Comparison of ENCODE assay signal across 14 cellular contexts in genomic region chr9:135888766-135889394, GRCh38. TPM values are rescaled to one million over a fixed set of nuclear protein-coding genes. Genes with fewer than 3 reads are reported as not detected.
A peak's percentile ranks its signal among the peaks of the same experiment; 100 is the strongest.
DNase-seq lines count a peak whose midpoint lies in the region; ATAC-seq, FAIRE-seq and TF ChIP-seq lines count a peak whose summit lies in the region.
"Had no signal": no experiment of that assay in that cellular context is flagged by ENCODE, and none has a peak within 500 bp of the region (broad histone marks: within the 10 kb centered on the region; RNA-seq: fewer than 3 reads in every experiment).

No MANE protein-coding gene starts in this region.

- TF ChIP-seq POLR2A in gastrocnemius medialis (IDR thresholded peaks at IDR 0.05): no peak

- CTCF ChIA-PET in A673 (lab: Charles Lee): no interaction called here

- ATAC-seq in gastrocnemius medialis (no peak), GM21825 (IDR thresholded peaks at IDR 0.05; ENCODE audit: unreplicated experiment) (no peak)
- ATAC-seq: stimulated activated effector memory CD8-positive, alpha-beta T cell treated with anti-CD3 and anti-CD28 coated beads, Interleukin-12 subunit alpha, Interleukin-12 subunit beta, amount 100 ng/mL, for 72 hours had no signal

- dilution Hi-C loops in keratinocyte (cut with MboI; ENCODE audit: extremely low pct_ligation_motif_present, low sequenced_read_pairs): no loop called here

- BruUV-seq in A673 (replicated peaks; lab: Mats Ljungman, UMichigan): no TSS peak

- H3K79me2 ChIP-seq in keratinocyte (ENCODE audit: control insufficient read depth, insufficient read depth, low read length): peaks cover 81% of the 10 kb centered on the region

- peak overlapping the region; percentile 91 for H3K4me2 ChIP-seq in keratinocyte (ENCODE audit: control insufficient read depth, extremely low read depth, insufficient read depth, low read depth, low read length)
- H3K4me2 ChIP-seq: KMS-11 had no signal

- TF ChIP-seq CTCF in A673 (conservative IDR thresholded peaks at IDR 0.05; ENCODE audit: low read depth, low read length) (no peak), WERI-Rb-1 (IDR thresholded peaks at IDR 0.05; ENCODE audit: low read depth, low read length) (no peak), keratinocyte (optimal IDR thresholded peaks at IDR 0.05 in 1 of 3, IDR thresholded peaks at IDR 0.05 in 1 of 3, conservative IDR thresholded peaks at IDR 0.05 in 1 of 3; ENCODE audit: extremely low read depth in 1 of 3, insufficient read depth in 2 of 3, low read length in 3 of 3) (no peak), gastrocnemius medialis (IDR thresholded peaks at IDR 0.05 in 4 of 5, conservative IDR thresholded peaks at IDR 0.05 in 1 of 5) (no peak)

- no peak for DNase-seq in A673 (ENCODE audit: low spot score)
- DNase-seq in DMS79 treated with DMSO at 0.1 percent for 48 hours (lab: John Stamatoyannopoulos, UW): peak; percentile 75
- DNase-seq in WERI-Rb-1: no peak
- DNase-seq in keratinocyte (ENCODE audit: low read depth, low spot score): no peak
- no peak for DNase-seq in activated gamma-delta T cell treated with Interleukin-2 at 50 U/mL for 16 hours
- no peak for DNase-seq in gastrocnemius medialis
- no peak for DNase-seq in anterior cingulate cortex (lab: John Stamatoyannopoulos, UW)
- DNase-seq: effector CD8-positive, alpha-beta T cell; heart right ventricle; NCI-H446 treated with DMSO at 0.1 percent for 48 hours had no signal

- H3K9me3 ChIP-seq in A673 (ENCODE audit: low read depth, low read length, poor library complexity, severe bottlenecking): no peaks in the 10 kb centered on the region
- H3K9me3 ChIP-seq in WERI-Rb-1 (ENCODE audit: severe bottlenecking): no peaks in the 10 kb centered on the region
- no peaks in the 10 kb centered on the region for H3K9me3 ChIP-seq in keratinocyte (ENCODE audit: control insufficient read depth, low read depth, low read length)
- no peaks in the 10 kb centered on the region for H3K9me3 ChIP-seq in gastrocnemius medialis
- H3K9me3 ChIP-seq: heart right ventricle had no signal

- H3K27me3 ChIP-seq in A673 (replicated peaks; ENCODE audit: insufficient read depth, low read depth, low read length, poor library complexity) (no peaks in the 10 kb centered on the region), WERI-Rb-1 (ENCODE audit: insufficient read depth, low read depth, severe bottlenecking) (no peaks in the 10 kb centered on the region), keratinocyte (ENCODE audit: control insufficient read depth, extremely low read depth, insufficient read depth, low read length) (no peaks in the 10 kb centered on the region), gastrocnemius medialis (no peaks in the 10 kb centered on the region)
- H3K27me3 ChIP-seq: heart right ventricle had no signal

- peaks cover 57% of the 10 kb centered on the region for H3K4me1 ChIP-seq in A673 (ENCODE audit: insufficient read depth, low read length, poor library complexity, severe bottlenecking)
- H3K4me1 ChIP-seq in keratinocyte (ENCODE audit: control insufficient read depth, extremely low read depth, insufficient read depth, low read length): peaks cover 56% of the 10 kb centered on the region
- H3K4me1 ChIP-seq in gastrocnemius medialis: peaks cover 71 to 72% of the 10 kb centered on the region in 2 donors

- H3K9ac ChIP-seq in keratinocyte (ENCODE audit: control insufficient read depth, extremely low read depth, insufficient read depth, low read length): peak overlapping the region; percentile 26
- H3K9ac ChIP-seq: KMS-11 had no signal

- peaks cover 19% of the 10 kb centered on the region for H4K20me1 ChIP-seq in keratinocyte (ENCODE audit: control insufficient read depth, extremely low read depth, insufficient read depth, low read length)

- H3K36me3 ChIP-seq in A673 (ENCODE audit: insufficient read depth, low read length, poor library complexity, severe bottlenecking) (no peaks in the 10 kb centered on the region), WERI-Rb-1 (peaks cover 17% of the 10 kb centered on the region), keratinocyte (ENCODE audit: control insufficient read depth in 2 of 2, extremely low read depth in 1 of 2, insufficient read depth in 2 of 2, low read length in 2 of 2) (peaks cover 0 to 2% of the 10 kb centered on the region in 2 experiments), gastrocnemius medialis (no peaks in the 10 kb centered on the region)
- H3K36me3 ChIP-seq: heart right ventricle had no signal

- POLR2A ChIA-PET in A673 (lab: Charles Lee; ENCODE audit: low non-redundant PET): no interaction called here

- intact Hi-C loops in A673 (cut with micrococcal nuclease; ENCODE audit: unreplicated experiment): no loop called here
- intact Hi-C loops in gastrocnemius medialis (cut with DNase I; ENCODE audit: low total_unique reads): no loop called here

- peaks cover 6% of the 10 kb centered on the region for H3K9me1 ChIP-seq in keratinocyte (ENCODE audit: control insufficient read depth, extremely low read depth, insufficient read depth, low read length)

- peak; percentile 23 for FAIRE-seq in keratinocyte (lab: Jason Lieb, UNC)

- in situ Hi-C loops in gastrocnemius medialis (cut with MboI; ENCODE audit: low sequenced_read_pairs in 4 of 4): no loop called here

- H3K27ac ChIP-seq in A673 (ENCODE audit: low read depth, low read length, poor library complexity, severe bottlenecking): peak overlapping the region; percentile 50
- peak overlapping the region; percentile 69 for H3K27ac ChIP-seq in WERI-Rb-1
- peak overlapping the region; percentile 42 for H3K27ac ChIP-seq in keratinocyte (ENCODE audit: control insufficient read depth, insufficient read depth, low read length)
- H3K27ac ChIP-seq in gastrocnemius medialis: no peak overlapping the region
- H3K27ac ChIP-seq: KMS-11 had no signal

- no peak overlapping the region for H2AFZ ChIP-seq in keratinocyte (ENCODE audit: control insufficient read depth, low read length)

- H3K4me3 ChIP-seq in A673 (ENCODE audit: low read depth, low read length, poor library complexity, severe bottlenecking) (no peak overlapping the region), WERI-Rb-1 (ENCODE audit: low read depth, low read length) (no peak overlapping the region), keratinocyte (ENCODE audit: control insufficient read depth in 2 of 3, extremely low read depth in 1 of 3, insufficient read depth in 2 of 3, low read depth in 1 of 3, low read length in 3 of 3) (peak overlapping the region in 2 of 3 experiments; percentile 29 to 36), gastrocnemius medialis (no peak overlapping the region)
- H3K4me3 ChIP-seq: heart right ventricle, lung had no signal

RNA-seq across cellular contexts. Expression of gene CAMSAP1, which starts 18.5 kb away (rescaled TPM):
- total RNA-seq in A673 (2021) (51.0 and 52.3 TPM in 2 replicates), gastrocnemius medialis (10 to 100 TPM; 54.8 to 94.9 (median 82.9) TPM)
- polyA plus RNA-seq in keratinocyte: 5.0 to 8.3 TPM (median 6.0 TPM) in 3 replicates
- 6.7 TPM for polyA plus RNA-seq in keratinocyte (2011; ENCODE audit: low read depth)
- 5.4 and 5.5 TPM in 2 replicates for polyA plus RNA-seq in keratinocyte (2011; cell fraction: cytosol; rRNA removed)
- polyA plus RNA-seq in keratinocyte (2011; cell fraction: nucleus; rRNA removed): 12.0 and 12.2 TPM in 2 replicates
- polyA plus RNA-seq in keratinocyte (2012; ENCODE audit: low replicate concordance): 10.2 and 10.7 TPM in 2 replicates
- 11.7 to 20.7 TPM (median 17.3 TPM) in 3 replicates for polyA minus RNA-seq in keratinocyte
- 43.2 TPM for polyA minus RNA-seq in keratinocyte (2011; cell fraction: cytosol; rRNA and poly(A)+ RNA removed)
- 12.7 and 14.0 TPM in 2 replicates for polyA minus RNA-seq in keratinocyte (2011; cell fraction: nucleus; rRNA and poly(A)+ RNA removed)

Comparison
In these comparisons a context has a peak if more than half of its experiments do, and no peak if none do; other contexts are left out.
1. H3K27ac ChIP-seq: peak in A673 (single experiment), WERI-Rb-1 (single experiment) and keratinocyte (single experiment); none in gastrocnemius medialis (0 of 4).
2. H3K4me3 ChIP-seq: peak in keratinocyte (2 of 3); none in A673 (single experiment), WERI-Rb-1 (single experiment) and gastrocnemius medialis (0 of 4).